ENCODE assay signal across 3 cellular contexts in the genomic region with DNA sequence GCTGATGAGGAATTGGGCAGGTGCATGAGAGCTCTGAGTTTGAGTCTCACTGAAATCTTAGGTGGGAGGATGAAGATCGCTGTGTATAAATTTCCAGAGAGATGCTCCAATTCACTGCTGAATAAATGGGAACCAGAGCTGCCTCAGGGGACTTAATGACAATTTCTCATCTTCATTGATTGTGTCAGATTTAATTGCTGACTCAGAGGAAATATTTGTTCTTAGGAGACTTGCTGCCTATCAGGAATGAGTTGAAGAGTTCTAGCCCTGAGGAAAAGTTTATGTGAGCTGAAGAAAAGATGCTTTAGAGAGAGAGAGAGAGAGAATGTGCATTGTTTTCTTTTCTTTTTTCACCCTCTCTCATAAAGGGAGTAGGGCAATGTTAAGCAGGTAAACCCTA.
TF ChIP-seq lines count a peak whose summit lies in the region.

No MANE protein-coding gene starts in this region.

TF ChIP-seq in HepG2, 621 proteins besides CTCF, POLR2A, EP300 and RAD21:
- TF ChIP-seq MAFF (IDR thresholded peaks at IDR 0.05; ENCODE audit: low read depth, low read length) = peak; percentile 83
- no peak for TF ChIP-seq ZNF326 (CRISPR knock-in tag; IDR thresholded peaks at IDR 0.05; ENCODE audit: borderline replicate concordance)
- peak; percentile 78 to 90 for TF ChIP-seq MAFK (conservative IDR thresholded peaks at IDR 0.05 in 1 of 2, IDR thresholded peaks at IDR 0.05 in 1 of 2; ENCODE audit: low read length in 2 of 2)
- TF ChIP-seq MAZ (IDR thresholded peaks at IDR 0.05; ENCODE audit: borderline replicate concordance, low read depth, low read length) = no peak
- no peak for TF ChIP-seq MAZ (CRISPR knock-in tag; IDR thresholded peaks at IDR 0.05; ENCODE audit: low read depth)
- TF ChIP-seq, protein P1, sequence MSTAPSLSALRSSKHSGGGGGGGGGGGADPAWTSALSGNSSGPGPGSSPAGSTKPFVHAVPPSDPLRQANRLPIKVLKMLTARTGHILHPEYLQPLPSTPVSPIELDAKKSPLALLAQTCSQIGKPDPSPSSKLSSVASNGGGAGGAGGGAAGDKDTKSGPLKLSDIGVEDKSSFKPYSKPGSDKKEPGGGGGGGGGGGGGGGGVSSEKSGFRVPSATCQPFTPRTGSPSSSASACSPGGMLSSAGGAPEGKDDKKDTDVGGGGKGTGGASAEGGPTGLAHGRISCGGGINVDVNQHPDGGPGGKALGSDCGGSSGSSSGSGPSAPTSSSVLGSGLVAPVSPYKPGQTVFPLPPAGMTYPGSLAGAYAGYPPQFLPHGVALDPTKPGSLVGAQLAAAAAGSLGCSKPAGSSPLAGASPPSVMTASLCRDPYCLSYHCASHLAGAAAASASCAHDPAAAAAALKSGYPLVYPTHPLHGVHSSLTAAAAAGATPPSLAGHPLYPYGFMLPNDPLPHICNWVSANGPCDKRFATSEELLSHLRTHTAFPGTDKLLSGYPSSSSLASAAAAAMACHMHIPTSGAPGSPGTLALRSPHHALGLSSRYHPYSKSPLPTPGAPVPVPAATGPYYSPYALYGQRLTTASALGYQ (CRISPR knock-in tag; IDR thresholded peaks at IDR 0.05) = no peak
- TF ChIP-seq, protein P2, sequence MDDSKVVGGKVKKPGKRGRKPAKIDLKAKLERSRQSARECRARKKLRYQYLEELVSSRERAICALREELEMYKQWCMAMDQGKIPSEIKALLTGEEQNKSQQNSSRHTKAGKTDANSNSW (CRISPR knock-in tag; IDR thresholded peaks at IDR 0.05; ENCODE audit: borderline replicate concordance) = no peak
- no peak for TF ChIP-seq ZFP36 (IDR thresholded peaks at IDR 0.05; ENCODE audit: borderline replicate concordance, low read depth, low read length, partially characterized antibody)
- TF ChIP-seq SALL1 (CRISPR knock-in tag; IDR thresholded peaks at IDR 0.05) = no peak

TF ChIP-seq in IMR-90, 13 proteins besides CTCF, POLR2A, EP300 and RAD21:
- peak; percentile 81 for TF ChIP-seq MAFK (IDR thresholded peaks at IDR 0.05; ENCODE audit: low read depth, low read length)
- no peak for TF ChIP-seq NFE2L2 (IDR thresholded peaks at IDR 0.05; ENCODE audit: low read depth, low read length)

TF ChIP-seq in GM23338, 12 proteins besides CTCF, POLR2A, EP300 and RAD21:
- TF ChIP-seq CREB1 (CRISPR knock-in tag; IDR thresholded peaks at IDR 0.05; ENCODE audit: low read depth) = no peak
- no peak for TF ChIP-seq NANOG (IDR thresholded peaks at IDR 0.05; ENCODE audit: borderline replicate concordance)
- TF ChIP-seq POLR2AphosphoS5 (IDR thresholded peaks at IDR 0.05; ENCODE audit: low read depth) = no peak
- TF ChIP-seq, protein P3, sequence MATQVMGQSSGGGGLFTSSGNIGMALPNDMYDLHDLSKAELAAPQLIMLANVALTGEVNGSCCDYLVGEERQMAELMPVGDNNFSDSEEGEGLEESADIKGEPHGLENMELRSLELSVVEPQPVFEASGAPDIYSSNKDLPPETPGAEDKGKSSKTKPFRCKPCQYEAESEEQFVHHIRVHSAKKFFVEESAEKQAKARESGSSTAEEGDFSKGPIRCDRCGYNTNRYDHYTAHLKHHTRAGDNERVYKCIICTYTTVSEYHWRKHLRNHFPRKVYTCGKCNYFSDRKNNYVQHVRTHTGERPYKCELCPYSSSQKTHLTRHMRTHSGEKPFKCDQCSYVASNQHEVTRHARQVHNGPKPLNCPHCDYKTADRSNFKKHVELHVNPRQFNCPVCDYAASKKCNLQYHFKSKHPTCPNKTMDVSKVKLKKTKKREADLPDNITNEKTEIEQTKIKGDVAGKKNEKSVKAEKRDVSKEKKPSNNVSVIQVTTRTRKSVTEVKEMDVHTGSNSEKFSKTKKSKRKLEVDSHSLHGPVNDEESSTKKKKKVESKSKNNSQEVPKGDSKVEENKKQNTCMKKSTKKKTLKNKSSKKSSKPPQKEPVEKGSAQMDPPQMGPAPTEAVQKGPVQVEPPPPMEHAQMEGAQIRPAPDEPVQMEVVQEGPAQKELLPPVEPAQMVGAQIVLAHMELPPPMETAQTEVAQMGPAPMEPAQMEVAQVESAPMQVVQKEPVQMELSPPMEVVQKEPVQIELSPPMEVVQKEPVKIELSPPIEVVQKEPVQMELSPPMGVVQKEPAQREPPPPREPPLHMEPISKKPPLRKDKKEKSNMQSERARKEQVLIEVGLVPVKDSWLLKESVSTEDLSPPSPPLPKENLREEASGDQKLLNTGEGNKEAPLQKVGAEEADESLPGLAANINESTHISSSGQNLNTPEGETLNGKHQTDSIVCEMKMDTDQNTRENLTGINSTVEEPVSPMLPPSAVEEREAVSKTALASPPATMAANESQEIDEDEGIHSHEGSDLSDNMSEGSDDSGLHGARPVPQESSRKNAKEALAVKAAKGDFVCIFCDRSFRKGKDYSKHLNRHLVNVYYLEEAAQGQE (IDR thresholded peaks at IDR 0.05; ENCODE audit: unreplicated experiment) = no peak
- TF ChIP-seq EZH2phosphoT487 (IDR thresholded peaks at IDR 0.05; ENCODE audit: unreplicated experiment) = no peak
- no peak for TF ChIP-seq EZH2 (IDR thresholded peaks at IDR 0.05; ENCODE audit: low read depth, unreplicated experiment)
- TF ChIP-seq, protein P4, sequence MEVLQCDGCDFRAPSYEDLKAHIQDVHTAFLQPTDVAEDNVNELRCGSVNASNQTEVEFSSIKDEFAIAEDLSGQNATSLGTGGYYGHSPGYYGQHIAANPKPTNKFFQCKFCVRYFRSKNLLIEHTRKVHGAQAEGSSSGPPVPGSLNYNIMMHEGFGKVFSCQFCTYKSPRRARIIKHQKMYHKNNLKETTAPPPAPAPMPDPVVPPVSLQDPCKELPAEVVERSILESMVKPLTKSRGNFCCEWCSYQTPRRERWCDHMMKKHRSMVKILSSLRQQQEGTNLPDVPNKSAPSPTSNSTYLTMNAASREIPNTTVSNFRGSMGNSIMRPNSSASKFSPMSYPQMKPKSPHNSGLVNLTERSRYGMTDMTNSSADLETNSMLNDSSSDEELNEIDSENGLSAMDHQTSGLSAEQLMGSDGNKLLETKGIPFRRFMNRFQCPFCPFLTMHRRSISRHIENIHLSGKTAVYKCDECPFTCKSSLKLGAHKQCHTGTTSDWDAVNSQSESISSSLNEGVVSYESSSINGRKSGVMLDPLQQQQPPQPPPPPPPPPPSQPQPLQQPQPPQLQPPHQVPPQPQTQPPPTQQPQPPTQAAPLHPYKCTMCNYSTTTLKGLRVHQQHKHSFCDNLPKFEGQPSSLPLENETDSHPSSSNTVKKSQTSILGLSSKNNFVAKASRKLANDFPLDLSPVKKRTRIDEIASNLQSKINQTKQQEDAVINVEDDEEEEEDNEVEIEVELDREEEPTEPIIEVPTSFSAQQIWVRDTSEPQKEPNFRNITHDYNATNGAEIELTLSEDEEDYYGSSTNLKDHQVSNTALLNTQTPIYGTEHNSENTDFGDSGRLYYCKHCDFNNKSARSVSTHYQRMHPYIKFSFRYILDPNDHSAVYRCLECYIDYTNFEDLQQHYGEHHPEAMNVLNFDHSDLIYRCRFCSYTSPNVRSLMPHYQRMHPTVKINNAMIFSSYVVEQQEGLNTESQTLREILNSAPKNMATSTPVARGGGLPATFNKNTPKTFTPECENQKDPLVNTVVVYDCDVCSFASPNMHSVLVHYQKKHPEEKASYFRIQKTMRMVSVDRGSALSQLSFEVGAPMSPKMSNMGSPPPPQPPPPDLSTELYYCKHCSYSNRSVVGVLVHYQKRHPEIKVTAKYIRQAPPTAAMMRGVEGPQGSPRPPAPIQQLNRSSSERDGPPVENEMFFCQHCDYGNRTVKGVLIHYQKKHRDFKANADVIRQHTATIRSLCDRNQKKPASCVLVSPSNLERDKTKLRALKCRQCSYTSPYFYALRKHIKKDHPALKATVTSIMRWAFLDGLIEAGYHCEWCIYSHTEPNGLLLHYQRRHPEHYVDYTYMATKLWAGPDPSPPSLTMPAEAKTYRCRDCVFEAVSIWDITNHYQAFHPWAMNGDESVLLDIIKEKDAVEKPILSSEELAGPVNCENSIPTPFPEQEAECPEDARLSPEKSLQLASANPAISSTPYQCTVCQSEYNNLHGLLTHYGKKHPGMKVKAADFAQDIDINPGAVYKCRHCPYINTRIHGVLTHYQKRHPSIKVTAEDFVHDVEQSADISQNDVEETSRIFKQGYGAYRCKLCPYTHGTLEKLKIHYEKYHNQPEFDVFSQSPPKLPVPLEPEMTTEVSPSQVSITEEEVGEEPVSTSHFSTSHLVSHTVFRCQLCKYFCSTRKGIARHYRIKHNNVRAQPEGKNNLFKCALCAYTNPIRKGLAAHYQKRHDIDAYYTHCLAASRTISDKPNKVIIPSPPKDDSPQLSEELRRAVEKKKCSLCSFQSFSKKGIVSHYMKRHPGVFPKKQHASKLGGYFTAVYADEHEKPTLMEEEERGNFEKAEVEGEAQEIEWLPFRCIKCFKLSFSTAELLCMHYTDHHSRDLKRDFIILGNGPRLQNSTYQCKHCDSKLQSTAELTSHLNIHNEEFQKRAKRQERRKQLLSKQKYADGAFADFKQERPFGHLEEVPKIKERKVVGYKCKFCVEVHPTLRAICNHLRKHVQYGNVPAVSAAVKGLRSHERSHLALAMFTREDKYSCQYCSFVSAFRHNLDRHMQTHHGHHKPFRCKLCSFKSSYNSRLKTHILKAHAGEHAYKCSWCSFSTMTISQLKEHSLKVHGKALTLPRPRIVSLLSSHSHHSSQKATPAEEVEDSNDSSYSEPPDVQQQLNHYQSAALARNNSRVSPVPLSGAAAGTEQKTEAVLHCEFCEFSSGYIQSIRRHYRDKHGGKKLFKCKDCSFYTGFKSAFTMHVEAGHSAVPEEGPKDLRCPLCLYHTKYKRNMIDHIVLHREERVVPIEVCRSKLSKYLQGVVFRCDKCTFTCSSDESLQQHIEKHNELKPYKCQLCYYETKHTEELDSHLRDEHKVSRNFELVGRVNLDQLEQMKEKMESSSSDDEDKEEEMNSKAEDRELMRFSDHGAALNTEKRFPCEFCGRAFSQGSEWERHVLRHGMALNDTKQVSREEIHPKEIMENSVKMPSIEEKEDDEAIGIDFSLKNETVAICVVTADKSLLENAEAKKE (CRISPR knock-in tag; IDR thresholded peaks at IDR 0.05) = no peak
- TF ChIP-seq, protein P5, sequence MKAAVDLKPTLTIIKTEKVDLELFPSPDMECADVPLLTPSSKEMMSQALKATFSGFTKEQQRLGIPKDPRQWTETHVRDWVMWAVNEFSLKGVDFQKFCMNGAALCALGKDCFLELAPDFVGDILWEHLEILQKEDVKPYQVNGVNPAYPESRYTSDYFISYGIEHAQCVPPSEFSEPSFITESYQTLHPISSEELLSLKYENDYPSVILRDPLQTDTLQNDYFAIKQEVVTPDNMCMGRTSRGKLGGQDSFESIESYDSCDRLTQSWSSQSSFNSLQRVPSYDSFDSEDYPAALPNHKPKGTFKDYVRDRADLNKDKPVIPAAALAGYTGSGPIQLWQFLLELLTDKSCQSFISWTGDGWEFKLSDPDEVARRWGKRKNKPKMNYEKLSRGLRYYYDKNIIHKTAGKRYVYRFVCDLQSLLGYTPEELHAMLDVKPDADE (IDR thresholded peaks at IDR 0.05) = no peak
- TF ChIP-seq ZNF331 (CRISPR knock-in tag; IDR thresholded peaks at IDR 0.05; ENCODE audit: low read depth) = no peak
- no peak for TF ChIP-seq ZNF114 (CRISPR knock-in tag; IDR thresholded peaks at IDR 0.05)
TF ChIP-seq in GM23338: peak in this region for 0.
